Comparison of ENCODE assay signal across 24 cellular contexts in the genomic region with DNA sequence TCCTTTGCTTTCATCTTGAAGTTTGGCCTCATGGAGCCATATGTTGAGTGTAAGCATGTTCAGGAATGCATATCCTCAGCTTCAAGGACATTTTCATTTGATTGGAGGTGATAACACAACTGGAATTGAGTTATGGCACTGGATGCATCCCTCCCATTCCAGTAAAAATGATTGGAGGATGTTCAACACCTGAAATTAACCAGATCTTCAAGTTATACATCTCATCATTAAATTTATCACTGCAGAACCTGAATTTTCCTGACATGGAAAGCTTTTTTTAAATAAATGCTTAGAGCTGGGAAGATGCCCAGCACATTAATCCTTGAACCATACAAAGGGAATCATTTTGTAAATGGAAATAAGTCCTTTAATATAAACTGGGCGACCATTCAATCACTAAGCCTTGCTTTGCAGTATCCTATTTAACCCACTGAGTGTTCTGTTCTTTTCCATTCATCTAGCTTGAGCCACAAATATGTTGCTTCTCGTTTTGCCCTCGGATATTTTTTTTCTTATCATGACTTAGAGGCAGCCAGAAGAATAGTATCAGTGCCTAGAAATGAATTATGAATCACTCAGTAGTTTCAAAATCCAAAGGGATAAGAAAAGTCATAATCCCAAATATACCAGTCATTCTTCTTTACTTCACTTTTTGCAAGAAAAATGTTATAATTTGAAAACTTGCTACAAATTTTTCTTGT.
DNase-seq lines count a peak whose midpoint lies in the region; ATAC-seq and TF ChIP-seq lines count a peak whose summit lies in the region.
"Had no signal": no experiment of that assay in that cellular context is flagged by ENCODE, and none has a peak within 500 bp of the region (broad histone marks: within the 10 kb centered on the region; RNA-seq: fewer than 3 reads in every experiment).

No MANE protein-coding gene starts in this region.

- no peak for ATAC-seq in GM21825 (IDR thresholded peaks at IDR 0.05; ENCODE audit: unreplicated experiment)
- no peak for ATAC-seq in naive thymus-derived CD4-positive, alpha-beta T cell
- ATAC-seq: gastrocnemius medialis, left lobe of liver had no signal

- no peak overlapping the region for H3K27ac Mint-ChIP-seq in naive thymus-derived CD4-positive, alpha-beta T cell
- H3K27ac Mint-ChIP-seq: activated CD4-positive, alpha-beta memory T cell treated with anti-CD3 and anti-CD28 coated beads for 36 hours; activated naive CD4-positive, alpha-beta T cell treated with anti-CD3 and anti-CD28 coated beads, Interleukin-2, amount 50 U/mL, for 24 hours; T-helper 1 cell treated with Interleukin-12 subunit alpha and Interleukin-12 subunit beta and Interleukin-4 antibody, amounts not matched to agents 30 μg/mL and 1 μg/mL, for 36 hours had no signal

- peak; percentile 9 for DNase-seq in LHCN-M2 (ENCODE audit: low read depth)
- peak; percentile 32 for DNase-seq in mammary epithelial cell
- DNase-seq in fibroblast of the aortic adventitia (ENCODE audit: low read depth) = peak; percentile 93
- no peak for DNase-seq in sigmoid colon
- no peak for DNase-seq in NCI-H2171 (lab: John Stamatoyannopoulos, UW)
- DNase-seq in naive thymus-derived CD4-positive, alpha-beta T cell = no peak
- no peak for DNase-seq in caudate nucleus (lab: John Stamatoyannopoulos, UW)
- DNase-seq: activated CD4-positive, alpha-beta memory T cell treated with anti-CD3 and anti-CD28 coated beads for 36 hours; activated T-cell treated with anti-CD3 and anti-CD28 coated beads, Interleukin-2, amount 50 U/mL, for 1 hour; AML-193; effector CD4-positive, alpha-beta T cell; gastrocnemius medialis; GOT3; mucosa of descending colon; NCI-H1092; NCI-H524 treated with DMSO at 0.1 percent for 48 hours; occipital lobe; stimulated activated CD4-positive, alpha-beta T cell treated with anti-CD3 and anti-CD28 coated beads, Interleukin-2, amount 100 ng/mL, for 48 hours; WERI-Rb-1 had no signal

- H3K9me3 ChIP-seq in mammary epithelial cell (replicated peaks; ENCODE audit: insufficient read depth, low read length) (no peaks in the 10 kb centered on the region), sigmoid colon (no peaks in the 10 kb centered on the region)
- no peaks in the 10 kb centered on the region for H3K9me3 ChIP-seq in naive thymus-derived CD4-positive, alpha-beta T cell (ENCODE audit: control insufficient read depth in 2 of 3, low read length in 3 of 3)
- H3K9me3 ChIP-seq: gastrocnemius medialis, mucosa of descending colon had no signal

- peak in 3 of 4 donors; percentile 22 to 57 (median 28) for TF ChIP-seq EP300 in sigmoid colon (IDR thresholded peaks at IDR 0.05)

- H3K9ac ChIP-seq in mammary epithelial cell (ENCODE audit: insufficient read depth, low read length) = no peak overlapping the region

- H3K36me3 ChIP-seq in mammary epithelial cell (ENCODE audit: insufficient read depth, low read length) = no peaks in the 10 kb centered on the region
- H3K36me3 ChIP-seq in sigmoid colon = no peaks in the 10 kb centered on the region
- no peaks in the 10 kb centered on the region for H3K36me3 ChIP-seq in naive thymus-derived CD4-positive, alpha-beta T cell (ENCODE audit: control insufficient read depth in 2 of 3, insufficient read depth in 3 of 3, low read length in 3 of 3)
- H3K36me3 ChIP-seq: gastrocnemius medialis, WERI-Rb-1 had no signal

- no TSS peak for BruUV-seq in mammary epithelial cell (replicated peaks; lab: Mats Ljungman, UMichigan)

- CTCF ChIA-PET in mammary epithelial cell (lab: Charles Lee; ENCODE audit: low non-redundant PET) = no interaction called here
- CTCF ChIA-PET in naive thymus-derived CD4-positive, alpha-beta T cell (lab: Charles Lee) = no interaction called here

- 27% methylated on average over 3 of the region's 3 CpGs for WGBS in mammary epithelial cell (ENCODE audit: low coverage, missing lambda C conversion rate)
- 72 to 87% methylated on average over 3 of the region's 3 CpGs for WGBS in sigmoid colon, 2 donors

- H3K4me2 ChIP-seq in mammary epithelial cell (ENCODE audit: insufficient read depth, low read depth, low read length) = peak overlapping the region; percentile 72

- no peaks in the 10 kb centered on the region for H3K4me1 Mint-ChIP-seq in naive thymus-derived CD4-positive, alpha-beta T cell
- H3K4me1 Mint-ChIP-seq: activated naive CD4-positive, alpha-beta T cell treated with anti-CD3 and anti-CD28 coated beads, Interleukin-2, amount 50 U/mL, for 24 hours had no signal

- H3K9me3 Mint-ChIP-seq in naive thymus-derived CD4-positive, alpha-beta T cell = no peaks in the 10 kb centered on the region
- H3K9me3 Mint-ChIP-seq: activated CD4-positive, alpha-beta memory T cell treated with anti-CD3 and anti-CD28 coated beads for 36 hours; activated naive CD4-positive, alpha-beta T cell treated with anti-CD3 and anti-CD28 coated beads, Interleukin-2, amount 50 U/mL, for 24 hours; T-helper 1 cell treated with Interleukin-12 subunit alpha and Interleukin-12 subunit beta and Interleukin-4 antibody, amounts not matched to agents 30 μg/mL and 1 μg/mL, for 36 hours had no signal

- H4K20me1 ChIP-seq in mammary epithelial cell (ENCODE audit: insufficient read depth, low read length) = no peaks in the 10 kb centered on the region

- dilution Hi-C loops in mammary epithelial cell (cut with HindIII; ENCODE audit: low sequenced_read_pairs) = no loop called here

- H3K27ac ChIP-seq in mammary epithelial cell (ENCODE audit: insufficient read depth, low read depth, low read length) = peak overlapping the region; percentile 9
- peak overlapping the region; percentile 56 to 73 (median 58) for H3K27ac ChIP-seq in sigmoid colon
- H3K27ac ChIP-seq in naive thymus-derived CD4-positive, alpha-beta T cell (ENCODE audit: low read depth, low read length) = no peak overlapping the region
- H3K27ac ChIP-seq in caudate nucleus (ENCODE audit: low read depth, low read length) = no peak overlapping the region
- H3K27ac ChIP-seq: gastrocnemius medialis, skin epidermis, WERI-Rb-1 had no signal

- H3K4me3 Mint-ChIP-seq in naive thymus-derived CD4-positive, alpha-beta T cell = no peak overlapping the region
- H3K4me3 Mint-ChIP-seq: activated CD4-positive, alpha-beta memory T cell treated with anti-CD3 and anti-CD28 coated beads for 36 hours; activated naive CD4-positive, alpha-beta T cell treated with anti-CD3 and anti-CD28 coated beads, Interleukin-2, amount 50 U/mL, for 24 hours; T-helper 1 cell treated with Interleukin-12 subunit alpha and Interleukin-12 subunit beta and Interleukin-4 antibody, amounts not matched to agents 30 μg/mL and 1 μg/mL, for 36 hours had no signal

- H3K79me2 ChIP-seq in mammary epithelial cell (ENCODE audit: insufficient read depth, low read length) = no peaks in the 10 kb centered on the region

- peak overlapping the region; percentile 58 for H2AFZ ChIP-seq in mammary epithelial cell (ENCODE audit: low read depth, low read length)

- no peaks in the 10 kb centered on the region for H3K36me3 Mint-ChIP-seq in naive thymus-derived CD4-positive, alpha-beta T cell
- H3K36me3 Mint-ChIP-seq: activated CD4-positive, alpha-beta memory T cell treated with anti-CD3 and anti-CD28 coated beads for 36 hours; activated naive CD4-positive, alpha-beta T cell treated with anti-CD3 and anti-CD28 coated beads, Interleukin-2, amount 50 U/mL, for 24 hours had no signal

- H3K4me3 ChIP-seq in mammary epithelial cell (replicated peaks in 1 of 3; ENCODE audit: insufficient read depth in 1 of 3, low read depth in 2 of 3, low read length in 3 of 3) (peak overlapping the region in 2 of 3 experiments; percentile 8 to 24), fibroblast of the aortic adventitia (ENCODE audit: low read depth, low read length) (no peak overlapping the region), sigmoid colon (no peak overlapping the region)
- H3K4me3 ChIP-seq in naive thymus-derived CD4-positive, alpha-beta T cell (ENCODE audit: low read length) = no peak overlapping the region
- H3K4me3 ChIP-seq: gastrocnemius medialis, mucosa of descending colon, skin epidermis had no signal

- H3K4me1 ChIP-seq in mammary epithelial cell (ENCODE audit: insufficient read depth, low read length) = peaks cover 9% of the 10 kb centered on the region
- H3K4me1 ChIP-seq in sigmoid colon = peaks cover 0 to 23% (median 16%) of the 10 kb centered on the region in 4 donors
- H3K4me1 ChIP-seq in naive thymus-derived CD4-positive, alpha-beta T cell (ENCODE audit: control insufficient read depth in 2 of 2, insufficient read depth in 2 of 2, low read length in 2 of 2) = no peaks in the 10 kb centered on the region
- H3K4me1 ChIP-seq: gastrocnemius medialis had no signal

- POLR2A ChIA-PET in naive thymus-derived CD4-positive, alpha-beta T cell (lab: Charles Lee) = no interaction called here

- H3K27me3 ChIP-seq in mammary epithelial cell (ENCODE audit: insufficient read depth, low read length) (no peaks in the 10 kb centered on the region), sigmoid colon (no peaks in the 10 kb centered on the region)
- H3K27me3 ChIP-seq in naive thymus-derived CD4-positive, alpha-beta T cell (ENCODE audit: control insufficient read depth in 2 of 2, insufficient read depth in 2 of 2, low read length in 2 of 2) = no peaks in the 10 kb centered on the region
- H3K27me3 ChIP-seq: gastrocnemius medialis had no signal

- in situ Hi-C loops in mammary epithelial cell (cut with MboI; ENCODE audit: low sequenced_read_pairs in 2 of 2) = no loop called here

- TF ChIP-seq POLR2A in sigmoid colon (IDR thresholded peaks at IDR 0.05) = no peak

- peaks cover 0 to 6% (median under 1%) of the 10 kb centered on the region in 5 donors for H3K27me3 Mint-ChIP-seq in naive thymus-derived CD4-positive, alpha-beta T cell
- H3K27me3 Mint-ChIP-seq: activated naive CD4-positive, alpha-beta T cell treated with anti-CD3 and anti-CD28 coated beads, Interleukin-2, amount 50 U/mL, for 24 hours had no signal

- intact Hi-C loops in mammary epithelial cell (cut with micrococcal nuclease) (no loop called here), sigmoid colon (cut with DNase I) (loop anchor here (5.0 kb wide), 1 partner anchor 85 kb away; no protein-coding TSS in a partner anchor)
- intact Hi-C loops in naive thymus-derived CD4-positive, alpha-beta T cell (cut with micrococcal nuclease) = no loop called here

- TF ChIP-seq CTCF in mammary epithelial cell (conservative IDR thresholded peaks at IDR 0.05 in 1 of 2, IDR thresholded peaks at IDR 0.05 in 1 of 2; ENCODE audit: extremely low read depth in 1 of 2, insufficient read depth in 1 of 2, low read depth in 1 of 2, low read length in 2 of 2) = no peak
- TF ChIP-seq CTCF in fibroblast of the aortic adventitia (IDR thresholded peaks at IDR 0.05; ENCODE audit: insufficient read depth, low read length) = no peak
- TF ChIP-seq CTCF in sigmoid colon (IDR thresholded peaks at IDR 0.05) = no peak

Comparison
In these comparisons a context has a peak if more than half of its experiments do, and no peak if none do; other contexts are left out.
1. DNase-seq: peak in LHCN-M2 (single experiment), mammary epithelial cell (single experiment) and fibroblast of the aortic adventitia (single experiment); none in sigmoid colon (single experiment), NCI-H2171 (single experiment), naive thymus-derived CD4-positive, alpha-beta T cell (0 of 9) and caudate nucleus (0 of 61).
2. H3K27ac ChIP-seq: peak in mammary epithelial cell (single experiment) and sigmoid colon (4 of 4); none in naive thymus-derived CD4-positive, alpha-beta T cell (single experiment) and caudate nucleus (single experiment).
3. H3K4me3 ChIP-seq: peak in mammary epithelial cell (2 of 3); none in fibroblast of the aortic adventitia (single experiment), sigmoid colon (0 of 4) and naive thymus-derived CD4-positive, alpha-beta T cell (single experiment).